In genomic region chr15:78224024-78224413, GRCh38 we compare ENCODE assay signal across 25 cellular contexts. TPM values are rescaled to one million over a fixed set of nuclear protein-coding genes. Genes with fewer than 3 reads are reported as not detected.
DNase-seq lines count a peak whose midpoint lies in the region; ATAC-seq and TF ChIP-seq lines count a peak whose summit lies in the region.
"Had no signal": no experiment of that assay in that cellular context is flagged by ENCODE, and none has a peak within 500 bp of the region (broad histone marks: within the 10 kb centered on the region; RNA-seq: fewer than 3 reads in every experiment).

No MANE protein-coding gene starts in this region.

- H3K79me2 ChIP-seq in PC-3 (ENCODE audit: low read length): no peaks in the 10 kb centered on the region

- no peak overlapping the region for H3K4me2 ChIP-seq in PC-3 (ENCODE audit: low read length)
- H3K4me2 ChIP-seq: A549 had no signal

- peaks cover 17% of the 10 kb centered on the region for H3K4me1 ChIP-seq in A673 (ENCODE audit: insufficient read depth, low read length, poor library complexity, severe bottlenecking)
- H3K4me1 ChIP-seq in stomach: peaks cover 0 to 12% (median 0%) of the 10 kb centered on the region in 4 donors
- H3K4me1 ChIP-seq in PC-3 (ENCODE audit: insufficient read depth, low read length): no peaks in the 10 kb centered on the region

- H3K27me3 Mint-ChIP-seq in activated CD8-positive, alpha-beta memory T cell treated with anti-CD3 and anti-CD28 coated beads, Interleukin-2, amount 10 ng/mL, durations not matched to agents 7 days and 5 days: no peaks in the 10 kb centered on the region

- no peak for ATAC-seq in activated CD8-positive, alpha-beta memory T cell treated with anti-CD3 and anti-CD28 coated beads, Interleukin-2, amount 10 ng/mL, durations not matched to agents 7 days and 5 days
- peak; percentile 27 to 68 for ATAC-seq in left cardiac atrium
- no peak for ATAC-seq in GM18868 (IDR thresholded peaks at IDR 0.05; ENCODE audit: unreplicated experiment)
- no peak for ATAC-seq in PC-3
- ATAC-seq: A549, SK-N-SH treated with all-trans-retinoic acid at 6 μM for 48 hours had no signal

- intact Hi-C loops in left cardiac atrium (cut with DNase I) (no loop called here), A673 (cut with micrococcal nuclease; ENCODE audit: unreplicated experiment) (no loop called here), stomach (cut with DNase I; ENCODE audit: low total_unique reads) (no loop called here), PC-3 (cut with micrococcal nuclease) (no loop called here)

- H3K9me2 ChIP-seq in PC-3 (replicated peaks; ENCODE audit: low read length): no peaks in the 10 kb centered on the region

- H3K9me3 ChIP-seq in A673 (ENCODE audit: low read depth, low read length, poor library complexity, severe bottlenecking): no peaks in the 10 kb centered on the region
- no peaks in the 10 kb centered on the region for H3K9me3 ChIP-seq in stomach
- H3K9me3 ChIP-seq in PC-3 (ENCODE audit: low read length): 0 out of 2 replicates have a peak, but pooled peaks cover 4% of the 10 kb centered on the region
- H3K9me3 ChIP-seq: sigmoid colon had no signal

- H3K27ac Mint-ChIP-seq in activated CD8-positive, alpha-beta memory T cell treated with anti-CD3 and anti-CD28 coated beads, Interleukin-2, amount 10 ng/mL, durations not matched to agents 7 days and 5 days: peak overlapping the region; percentile 15
- H3K27ac Mint-ChIP-seq: activated CD4-positive, alpha-beta T cell treated with anti-CD3 and anti-CD28 coated beads, Interleukin-2, amount 10 ng/mL, durations not matched to agents 7 days and 5 days; activated naive CD8-positive, alpha-beta T cell treated with anti-CD3 and anti-CD28 coated beads, Interleukin-2, amount 10 ng/mL, durations not matched to agents 7 days and 5 days had no signal

- H3F3A ChIP-seq in PC-3 (ENCODE audit: low read length, unreplicated experiment): no peaks in the 10 kb centered on the region

- H4K20me1 ChIP-seq in PC-3 (ENCODE audit: low read length): no peaks in the 10 kb centered on the region

- 77 to 86% (median 80%) methylated on average over 2 of the region's 2 CpGs for WGBS in stomach, 5 donors

- H3K36me3 ChIP-seq in A673 (ENCODE audit: insufficient read depth, low read length, poor library complexity, severe bottlenecking): no peaks in the 10 kb centered on the region
- no peaks in the 10 kb centered on the region for H3K36me3 ChIP-seq in stomach
- H3K36me3 ChIP-seq in PC-3 (ENCODE audit: low read depth, low read length): no peaks in the 10 kb centered on the region
- H3K36me3 ChIP-seq: sigmoid colon had no signal

- H3K4me3 Mint-ChIP-seq in activated CD8-positive, alpha-beta memory T cell treated with anti-CD3 and anti-CD28 coated beads, Interleukin-2, amount 10 ng/mL, durations not matched to agents 7 days and 5 days: no peak overlapping the region
- H3K4me3 Mint-ChIP-seq: activated CD4-positive, alpha-beta T cell treated with anti-CD3 and anti-CD28 coated beads, Interleukin-2, amount 10 ng/mL, durations not matched to agents 7 days and 5 days; activated naive CD8-positive, alpha-beta T cell treated with anti-CD3 and anti-CD28 coated beads, Interleukin-2, amount 10 ng/mL, durations not matched to agents 7 days and 5 days had no signal

- peaks cover 27% of the 10 kb centered on the region for H3K4me1 Mint-ChIP-seq in activated CD8-positive, alpha-beta memory T cell treated with anti-CD3 and anti-CD28 coated beads, Interleukin-2, amount 10 ng/mL, durations not matched to agents 7 days and 5 days
- H3K4me1 Mint-ChIP-seq: activated naive CD8-positive, alpha-beta T cell treated with anti-CD3 and anti-CD28 coated beads, Interleukin-2, amount 10 ng/mL, durations not matched to agents 7 days and 5 days had no signal

- CTCF ChIA-PET in activated CD8-positive, alpha-beta memory T cell treated with anti-CD3 and anti-CD28 coated beads, Interleukin-2, amount 10 ng/mL, durations not matched to agents 7 days and 5 days (lab: Charles Lee): interaction anchor here (1.0 to 5.9 kb wide), 7 partner anchors 17 to 115 kb away, joined by 3 to 42 read pairs (median 4); no protein-coding TSS in a partner anchor
- CTCF ChIA-PET in A673 (lab: Charles Lee): no interaction called here
- CTCF ChIA-PET in PC-3 (lab: Charles Lee): no interaction called here

- no TSS peak for BruUV-seq in A673 (replicated peaks; lab: Mats Ljungman, UMichigan)
- no TSS peak for BruUV-seq in PC-3 (replicated peaks; lab: Mats Ljungman, UMichigan)

- no peak overlapping the region for H3K4me3 ChIP-seq in cardiac fibroblast (replicated peaks in 1 of 2; ENCODE audit: low read depth in 2 of 2, low read length in 2 of 2)
- H3K4me3 ChIP-seq in A673 (ENCODE audit: low read depth, low read length, poor library complexity, severe bottlenecking): no peak overlapping the region
- H3K4me3 ChIP-seq in stomach: no peak overlapping the region
- no peak overlapping the region for H3K4me3 ChIP-seq in PC-3 (ENCODE audit: low read length)
- H3K4me3 ChIP-seq: A549, sigmoid colon had no signal

- TF ChIP-seq POLR2A in stomach (IDR thresholded peaks at IDR 0.05): no peak

- peaks cover 4% of the 10 kb centered on the region for H3K36me3 Mint-ChIP-seq in activated CD8-positive, alpha-beta memory T cell treated with anti-CD3 and anti-CD28 coated beads, Interleukin-2, amount 10 ng/mL, durations not matched to agents 7 days and 5 days
- H3K36me3 Mint-ChIP-seq: activated naive CD8-positive, alpha-beta T cell treated with anti-CD3 and anti-CD28 coated beads, Interleukin-2, amount 10 ng/mL, durations not matched to agents 7 days and 5 days had no signal

- POLR2A ChIA-PET in A673 (lab: Charles Lee; ENCODE audit: low non-redundant PET): no interaction called here
- POLR2A ChIA-PET in PC-3 (lab: Charles Lee; ENCODE audit: unreplicated experiment): no interaction called here

- no peak overlapping the region for H3K9ac ChIP-seq in PC-3 (ENCODE audit: low read length)

- no peak overlapping the region for H3K27ac ChIP-seq in A673 (ENCODE audit: low read depth, low read length, poor library complexity, severe bottlenecking)
- H3K27ac ChIP-seq in stomach: no peak overlapping the region
- no peak overlapping the region for H3K27ac ChIP-seq in PC-3 (ENCODE audit: low read length)
- H3K27ac ChIP-seq: A549 had no signal

- no peak overlapping the region for H2AFZ ChIP-seq in PC-3 (ENCODE audit: low read length)

- no peak for TF ChIP-seq EP300 in stomach (IDR thresholded peaks at IDR 0.05)

- H3K27me3 ChIP-seq in A673 (replicated peaks; ENCODE audit: insufficient read depth, low read depth, low read length, poor library complexity): no peaks in the 10 kb centered on the region
- no peaks in the 10 kb centered on the region for H3K27me3 ChIP-seq in stomach
- no peaks in the 10 kb centered on the region for H3K27me3 ChIP-seq in PC-3 (ENCODE audit: low read length)
- H3K27me3 ChIP-seq: sigmoid colon had no signal

- peaks cover 3% of the 10 kb centered on the region for H3K9me3 Mint-ChIP-seq in activated CD8-positive, alpha-beta memory T cell treated with anti-CD3 and anti-CD28 coated beads, Interleukin-2, amount 10 ng/mL, durations not matched to agents 7 days and 5 days (ENCODE audit: low read depth)
- H3K9me3 Mint-ChIP-seq: activated CD4-positive, alpha-beta T cell treated with anti-CD3 and anti-CD28 coated beads, Interleukin-2, amount 10 ng/mL, durations not matched to agents 7 days and 5 days; activated naive CD8-positive, alpha-beta T cell treated with anti-CD3 and anti-CD28 coated beads, Interleukin-2, amount 10 ng/mL, durations not matched to agents 7 days and 5 days had no signal

- TF ChIP-seq CTCF in cardiac fibroblast (IDR thresholded peaks at IDR 0.05; ENCODE audit: low read depth, low read length): no peak
- TF ChIP-seq CTCF in A673 (conservative IDR thresholded peaks at IDR 0.05; ENCODE audit: low read depth, low read length): no peak
- no peak for TF ChIP-seq CTCF in stomach (IDR thresholded peaks at IDR 0.05)
- TF ChIP-seq CTCF in PC-3 (conservative IDR thresholded peaks at IDR 0.05; ENCODE audit: low read depth, low read length): no peak

- no peak for DNase-seq in activated CD8-positive, alpha-beta memory T cell treated with anti-CD3 and anti-CD28 coated beads, Interleukin-2, amount 10 ng/mL, durations not matched to agents 7 days and 5 days
- DNase-seq in activated CD8-positive, alpha-beta memory T cell treated with anti-CD3 and anti-CD28 coated beads, Interleukin-2, amount 50 U/mL, for 48 hours: no peak
- DNase-seq in cardiac fibroblast (ENCODE audit: low read depth in 2 of 2) (peak; percentile 31), left cardiac atrium (no peak), A673 (ENCODE audit: low spot score) (no peak), stomach (no peak), PC-3 (no peak)
- DNase-seq: activated CD4-positive, alpha-beta T cell treated with anti-CD3 and anti-CD28 coated beads, Interleukin-2, amount 10 ng/mL, durations not matched to agents 7 days and 5 days; activated CD8-positive, alpha-beta memory T cell treated with anti-CD3 and anti-CD28 coated beads, Interleukin-2, amount 50 U/mL, for 4 hours; activated naive CD8-positive, alpha-beta T cell treated with anti-CD3 and anti-CD28 coated beads, Interleukin-2, amount 10 ng/mL, durations not matched to agents 7 days and 5 days; COR-L47; erythroblast; H7; hypothalamus; NCI-H510A treated with DMSO at 0.1 percent for 48 hours; posterior cingulate gyrus; sigmoid colon; stimulated activated CD8-positive, alpha-beta memory T cell treated with anti-CD3 and anti-CD28 coated beads, Interleukin-4, amount 100 ng/mL, for 48 hours; trophoblast cell had no signal

RNA-seq across cellular contexts. Expression of gene ACSBG1, which starts 10.3 kb away (rescaled TPM):
- under 1 TPM in 1 of 2 experiments, not detected in 1; 0.28 TPM for total RNA-seq in activated CD8-positive, alpha-beta memory T cell treated with anti-CD3 and anti-CD28 coated beads, Interleukin-2, amount 10 ng/mL, durations not matched to agents 7 days and 5 days
- total RNA-seq in left cardiac atrium: under 1 TPM; 0.29 to 0.32 TPM
- total RNA-seq in A673 (2021): 0.35 and 0.45 TPM in 2 replicates
- total RNA-seq in stomach: 1 to 10 TPM in 1 of 5 donors, under 1 TPM in 1, not detected in 3; under 0.01 to 1.5 TPM
- polyA plus RNA-seq in stomach: under 1 TPM; 0.12 to 0.30 (median 0.15) TPM
- 0.36 and 0.40 TPM in 2 replicates for total RNA-seq in PC-3 (2014; rRNA removed)
- total RNA-seq: activated CD4-positive, alpha-beta T cell treated with anti-CD3 and anti-CD28 coated beads, Interleukin-2, amount 10 ng/mL, durations not matched to agents 7 days and 5 days; astrocyte; Daoy; lung microvascular endothelial cell had no signal

RNA-seq across cellular contexts. Expression of gene DNAJA4, which starts 40.3 kb away (rescaled TPM):
- total RNA-seq in activated CD8-positive, alpha-beta memory T cell treated with anti-CD3 and anti-CD28 coated beads, Interleukin-2, amount 10 ng/mL, durations not matched to agents 7 days and 5 days: 10 to 100 TPM; 34.0 to 35.8 TPM
- 100 to 1,000 TPM; 116 to 171 TPM for total RNA-seq in left cardiac atrium
- 12.0 and 15.7 TPM in 2 replicates for total RNA-seq in A673 (2021)
- total RNA-seq in stomach: 10 to 100 TPM in 4 of 5 donors, not detected in 1; 30.3 to 53.6 (median 37.9) TPM
- 10 to 100 TPM; 11.4 to 12.9 (median 12.8) TPM for polyA plus RNA-seq in stomach
- 1.3 and 5.4 TPM in 2 replicates for total RNA-seq in PC-3 (2014; rRNA removed)

Comparison
In these comparisons a context has a peak if more than half of its experiments do, and no peak if none do; other contexts are left out.
1. ATAC-seq: peak in left cardiac atrium (2 of 2); none in activated CD8-positive, alpha-beta memory T cell treated with anti-CD3 and anti-CD28 coated beads, Interleukin-2, amount 10 ng/mL, durations not matched to agents 7 days and 5 days (single experiment), GM18868 (single experiment) and PC-3 (single experiment).
2. DNase-seq: peak in cardiac fibroblast (2 of 2); none in activated CD8-positive, alpha-beta memory T cell treated with anti-CD3 and anti-CD28 coated beads, Interleukin-2, amount 10 ng/mL, durations not matched to agents 7 days and 5 days (single experiment), activated CD8-positive, alpha-beta memory T cell treated with anti-CD3 and anti-CD28 coated beads, Interleukin-2, amount 50 U/mL, for 48 hours (single experiment), left cardiac atrium (single experiment), A673 (single experiment), stomach (single experiment) and PC-3 (single experiment).